ENCODE assay signal across 2 cellular contexts in genomic region chr13:34749046-34749445, GRCh38.
TF ChIP-seq lines count a peak whose summit lies in the region.

No MANE protein-coding gene starts in this region.

TF ChIP-seq in liver, 16 proteins besides CTCF, POLR2A, EP300 and RAD21 (continued from another document):
- no peak for TF ChIP-seq REST (IDR thresholded peaks at IDR 0.05)
- TF ChIP-seq JUND (IDR thresholded peaks at IDR 0.05) = no peak
- no peak for TF ChIP-seq SP1 (IDR thresholded peaks at IDR 0.05)
- TF ChIP-seq TAF1 (conservative IDR thresholded peaks at IDR 0.05) = no peak
- TF ChIP-seq, protein P1, sequence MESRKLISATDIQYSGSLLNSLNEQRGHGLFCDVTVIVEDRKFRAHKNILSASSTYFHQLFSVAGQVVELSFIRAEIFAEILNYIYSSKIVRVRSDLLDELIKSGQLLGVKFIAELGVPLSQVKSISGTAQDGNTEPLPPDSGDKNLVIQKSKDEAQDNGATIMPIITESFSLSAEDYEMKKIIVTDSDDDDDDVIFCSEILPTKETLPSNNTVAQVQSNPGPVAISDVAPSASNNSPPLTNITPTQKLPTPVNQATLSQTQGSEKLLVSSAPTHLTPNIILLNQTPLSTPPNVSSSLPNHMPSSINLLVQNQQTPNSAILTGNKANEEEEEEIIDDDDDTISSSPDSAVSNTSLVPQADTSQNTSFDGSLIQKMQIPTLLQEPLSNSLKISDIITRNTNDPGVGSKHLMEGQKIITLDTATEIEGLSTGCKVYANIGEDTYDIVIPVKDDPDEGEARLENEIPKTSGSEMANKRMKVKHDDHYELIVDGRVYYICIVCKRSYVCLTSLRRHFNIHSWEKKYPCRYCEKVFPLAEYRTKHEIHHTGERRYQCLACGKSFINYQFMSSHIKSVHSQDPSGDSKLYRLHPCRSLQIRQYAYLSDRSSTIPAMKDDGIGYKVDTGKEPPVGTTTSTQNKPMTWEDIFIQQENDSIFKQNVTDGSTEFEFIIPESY (IDR thresholded peaks at IDR 0.05) = no peak
- no peak for TF ChIP-seq NR2F2 (IDR thresholded peaks at IDR 0.05)
- TF ChIP-seq, protein P2, sequence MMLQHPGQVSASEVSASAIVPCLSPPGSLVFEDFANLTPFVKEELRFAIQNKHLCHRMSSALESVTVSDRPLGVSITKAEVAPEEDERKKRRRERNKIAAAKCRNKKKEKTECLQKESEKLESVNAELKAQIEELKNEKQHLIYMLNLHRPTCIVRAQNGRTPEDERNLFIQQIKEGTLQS (IDR thresholded peaks at IDR 0.05) = no peak
- no peak for TF ChIP-seq FOXA2 (IDR thresholded peaks at IDR 0.05)
- TF ChIP-seq GABPA (IDR thresholded peaks at IDR 0.05 in 1 of 2, conservative IDR thresholded peaks at IDR 0.05 in 1 of 2) = no peak
- no peak for TF ChIP-seq FOXA1 (IDR thresholded peaks at IDR 0.05)

TF ChIP-seq in SK-N-SH, 30 proteins besides CTCF, POLR2A, EP300 and RAD21 (continued from another document):
- TF ChIP-seq TAF1 (IDR thresholded peaks at IDR 0.05; ENCODE audit: borderline replicate concordance, low read depth, low read length) = no peak
TF ChIP-seq in SK-N-SH: peak in this region for 0.
